Comparison of ENCODE assay signal across 16 cellular contexts in genomic region chr16:1037023-1037933, GRCh38. TPM values are rescaled to one million over a fixed set of nuclear protein-coding genes. Genes with fewer than 3 reads are reported as not detected.
DNase-seq lines count a peak whose midpoint lies in the region; ATAC-seq, FAIRE-seq and TF ChIP-seq lines count a peak whose summit lies in the region.
"Had no signal": no experiment of that assay in that cellular context is flagged by ENCODE, and none has a peak within 500 bp of the region (broad histone marks: within the 10 kb centered on the region; RNA-seq: fewer than 3 reads in every experiment).

No MANE protein-coding gene starts in this region.

- CTCF ChIA-PET in A549 (lab: Yijun Ruan, JAX): interaction anchor here (0.6 to 14.4 kb wide), 4 partner anchors 10 to 64 kb away, joined by 3 to 153 read pairs (median 6); no protein-coding TSS in a partner anchor
- CTCF ChIA-PET in activated CD4-positive, alpha-beta memory T cell treated with anti-CD3 and anti-CD28 coated beads, Interleukin-2, amount 10 ng/mL, durations not matched to agents 7 days and 5 days (lab: Charles Lee): no interaction called here

- no peaks in the 10 kb centered on the region for H4K20me1 ChIP-seq in hepatocyte (ENCODE audit: insufficient read depth, poor library complexity, severe bottlenecking)

- H3K4me2 ChIP-seq in A549 (peak overlapping the region; percentile 42), hepatocyte (peak overlapping the region; percentile 27)

- H3K36me3 ChIP-seq in hepatocyte (replicated peaks; ENCODE audit: insufficient read depth, low read depth): no peaks in the 10 kb centered on the region
- H3K36me3 ChIP-seq: tibial nerve had no signal

- ATAC-seq in A549: peak; percentile 69 to 77; a peak in 5 of 6 replicates
- no peak for ATAC-seq in HG03432 (IDR thresholded peaks at IDR 0.05; ENCODE audit: unreplicated experiment)
- no peak for ATAC-seq in HG03442 (IDR thresholded peaks at IDR 0.05; ENCODE audit: unreplicated experiment)
- ATAC-seq: right cardiac atrium had no signal

- POLR2A ChIA-PET in A549 (lab: Yijun Ruan, JAX): no interaction called here
- POLR2A ChIA-PET in activated CD4-positive, alpha-beta memory T cell treated with anti-CD3 and anti-CD28 coated beads, Interleukin-2, amount 10 ng/mL, durations not matched to agents 7 days and 5 days (lab: Charles Lee): no interaction called here

- no peaks in the 10 kb centered on the region for H3K4me1 Mint-ChIP-seq in activated CD4-positive, alpha-beta memory T cell treated with anti-CD3 and anti-CD28 coated beads, Interleukin-2, amount 10 ng/mL, durations not matched to agents 7 days and 5 days
- H3K4me1 Mint-ChIP-seq in glutamatergic neuron (ENCODE audit: low read depth, unreplicated experiment): no peaks in the 10 kb centered on the region

- DNase-seq in A549 (ENCODE audit: low read depth in 1 of 2, low spot score in 1 of 2): no peak
- DNase-seq in HPDE6-E6E7 (ENCODE audit: extremely low spot score): peak; percentile 32
- peak; percentile 54 for DNase-seq in T1000 (lab: John Stamatoyannopoulos, UW)
- peak; percentile 70 for DNase-seq in hepatocyte (ENCODE audit: low spot score)
- no peak for DNase-seq in activated CD4-positive, alpha-beta memory T cell treated with anti-CD3 and anti-CD28 coated beads, Interleukin-2, amount 10 ng/mL, durations not matched to agents 7 days and 5 days
- no peak for DNase-seq in glutamatergic neuron
- DNase-seq: AML-193; amniotic stem cell; effector memory CD4-positive, alpha-beta T cell; GOT3; NCI-H524 had no signal

- H3K4me1 ChIP-seq in A549: peaks cover 10% of the 10 kb centered on the region
- H3K4me1 ChIP-seq in hepatocyte (ENCODE audit: insufficient read depth): peaks cover 19% of the 10 kb centered on the region
- H3K4me1 ChIP-seq: tibial nerve had no signal

- TF ChIP-seq CTCF in A549 (IDR thresholded peaks at IDR 0.05) (no peak), hepatocyte (IDR thresholded peaks at IDR 0.05; ENCODE audit: poor library complexity) (no peak), glutamatergic neuron (IDR thresholded peaks at IDR 0.05; ENCODE audit: partially characterized antibody, unreplicated experiment) (no peak)

- 55% methylated on average over 19 of the region's 33 CpGs for WGBS in A549 (ENCODE audit: missing lambda C conversion rate)
- WGBS in hepatocyte (ENCODE audit: low lambda C conversion rate, missing lambda C conversion rate): 40% methylated on average over 27 of the region's 33 CpGs

- no peak for TF ChIP-seq POLR2A in A549 (IDR thresholded peaks at IDR 0.05; ENCODE audit: low read length)

- H3K27me3 Mint-ChIP-seq in activated CD4-positive, alpha-beta memory T cell treated with anti-CD3 and anti-CD28 coated beads, Interleukin-2, amount 10 ng/mL, durations not matched to agents 7 days and 5 days: no peaks in the 10 kb centered on the region
- H3K27me3 Mint-ChIP-seq in glutamatergic neuron (ENCODE audit: unreplicated experiment): peaks cover 4% of the 10 kb centered on the region

- no peaks in the 10 kb centered on the region for H3K9me2 ChIP-seq in hepatocyte (replicated peaks; ENCODE audit: insufficient read depth)

- H3K4me3 ChIP-seq in A549: no peak overlapping the region
- H3K4me3 ChIP-seq in hepatocyte: no peak overlapping the region
- H3K4me3 ChIP-seq: tibial nerve had no signal

- H3K4me3 Mint-ChIP-seq in activated CD4-positive, alpha-beta memory T cell treated with anti-CD3 and anti-CD28 coated beads, Interleukin-2, amount 10 ng/mL, durations not matched to agents 7 days and 5 days: no peak overlapping the region
- no peak overlapping the region for H3K4me3 Mint-ChIP-seq in glutamatergic neuron (ENCODE audit: unreplicated experiment)
- H3K4me3 Mint-ChIP-seq: T-helper 1 cell treated with Interleukin-12 subunit alpha and Interleukin-12 subunit beta and Interleukin-4 antibody, amounts not matched to agents 30 μg/mL and 1 μg/mL, for 36 hours had no signal

- TF ChIP-seq EP300 in A549 (IDR thresholded peaks at IDR 0.05): no peak

- H3K9me3 ChIP-seq in A549 (no peaks in the 10 kb centered on the region), hepatocyte (ENCODE audit: low read depth) (no peaks in the 10 kb centered on the region)

- FAIRE-seq in A549 (lab: Jason Lieb, UNC): no peak

- H3K27me3 ChIP-seq in hepatocyte: no peaks in the 10 kb centered on the region

- no peak overlapping the region for H2AFZ ChIP-seq in hepatocyte

- H3K79me2 ChIP-seq in hepatocyte: no peaks in the 10 kb centered on the region

- TF ChIP-seq RAD21 in A549 (conservative IDR thresholded peaks at IDR 0.05 in 1 of 2, IDR thresholded peaks at IDR 0.05 in 1 of 2): no peak

- H3K27ac Mint-ChIP-seq in activated CD4-positive, alpha-beta memory T cell treated with anti-CD3 and anti-CD28 coated beads, Interleukin-2, amount 10 ng/mL, durations not matched to agents 7 days and 5 days: no peak overlapping the region
- no peak overlapping the region for H3K27ac Mint-ChIP-seq in glutamatergic neuron (ENCODE audit: unreplicated experiment)
- H3K27ac Mint-ChIP-seq: T-helper 1 cell treated with Interleukin-12 subunit alpha and Interleukin-12 subunit beta and Interleukin-4 antibody, amounts not matched to agents 30 μg/mL and 1 μg/mL, for 36 hours had no signal

- no peaks in the 10 kb centered on the region for H3K36me3 Mint-ChIP-seq in activated CD4-positive, alpha-beta memory T cell treated with anti-CD3 and anti-CD28 coated beads, Interleukin-2, amount 10 ng/mL, durations not matched to agents 7 days and 5 days (ENCODE audit: low read depth)
- peaks cover 6% of the 10 kb centered on the region for H3K36me3 Mint-ChIP-seq in glutamatergic neuron (ENCODE audit: unreplicated experiment)

- H3K9me3 Mint-ChIP-seq in activated CD4-positive, alpha-beta memory T cell treated with anti-CD3 and anti-CD28 coated beads, Interleukin-2, amount 10 ng/mL, durations not matched to agents 7 days and 5 days: no peaks in the 10 kb centered on the region
- H3K9me3 Mint-ChIP-seq in glutamatergic neuron (ENCODE audit: unreplicated experiment): peaks cover 7% of the 10 kb centered on the region
- H3K9me3 Mint-ChIP-seq: T-helper 1 cell treated with Interleukin-12 subunit alpha and Interleukin-12 subunit beta and Interleukin-4 antibody, amounts not matched to agents 30 μg/mL and 1 μg/mL, for 36 hours had no signal

- H3K27ac ChIP-seq in A549 (peak overlapping the region in 1 of 2 experiments; percentile 55; a peak in 3 of 6 replicates), hepatocyte (no peak overlapping the region)
- H3K27ac ChIP-seq: tibial nerve had no signal

TF ChIP-seq in A549, 52 proteins besides CTCF, POLR2A, EP300 and RAD21:
- TF ChIP-seq CEBPB (IDR thresholded peaks at IDR 0.05) (no peak), GATA3 (IDR thresholded peaks at IDR 0.05; ENCODE audit: borderline replicate concordance) (no peak), FOSL2 (IDR thresholded peaks at IDR 0.05) (no peak), FOSL2 (CRISPR knock-in tag; IDR thresholded peaks at IDR 0.05) (peak; percentile 69)

RNA-seq across cellular contexts. Expression of gene SSTR5, which starts 35.3 kb away (rescaled TPM):
- 0.08 TPM in 1 of 2 replicates, not detected in the other for polyA plus RNA-seq in A549 (2011; rRNA removed)
- 0.09 TPM in 1 of 2 replicates, not detected in the other for polyA plus RNA-seq in A549 (2012; cell fraction: cytosol; rRNA removed)
- 0.09 and 0.17 TPM in 2 replicates for polyA plus RNA-seq in A549 (2012; cell fraction: nucleus; rRNA removed)
- 0.06 TPM in 1 of 3 replicates, not detected in the others for polyA plus RNA-seq in A549 (2017; fragmentation: RNase III; extraction: RNeasy Plus Mini Kit Qiagen cat#74134 plus additional on column Dnase treatment)
- polyA minus RNA-seq in A549 (2011; rRNA and poly(A)+ RNA removed): not detected in 2 replicates
- total RNA-seq in hepatocyte: 0.77 TPM in 1 of 2 replicates, not detected in the other
- polyA plus RNA-seq in hepatocyte: 1.3 TPM in 1 of 2 replicates, not detected in the other
- total RNA-seq in activated CD4-positive, alpha-beta memory T cell treated with anti-CD3 and anti-CD28 coated beads, Interleukin-2, amount 10 ng/mL, durations not matched to agents 7 days and 5 days: not detected
- total RNA-seq in glutamatergic neuron (ENCODE audit: unreplicated experiment): 1.3 TPM
- total RNA-seq: tibial nerve had no signal

RNA-seq across cellular contexts. Expression of gene SOX8, which starts 55.7 kb away (rescaled TPM):
- polyA plus RNA-seq in A549 (2011; rRNA removed) (0.06 and 0.07 TPM in 2 replicates), A549 (2017; fragmentation: RNase III; extraction: RNeasy Plus Mini Kit Qiagen cat#74134 plus additional on column Dnase treatment) (0.12 to 0.22 TPM (median 0.14 TPM) in 3 replicates), hepatocyte (3.8 and 4.7 TPM in 2 replicates)
- 0.15 and 0.26 TPM in 2 replicates for polyA plus RNA-seq in A549 (2012; cell fraction: cytosol; rRNA removed)
- 0.31 and 0.41 TPM in 2 replicates for polyA plus RNA-seq in A549 (2012; cell fraction: nucleus; rRNA removed)
- not detected in 2 replicates for polyA minus RNA-seq in A549 (2011; rRNA and poly(A)+ RNA removed)
- total RNA-seq in hepatocyte (2.7 and 3.8 TPM in 2 replicates), glutamatergic neuron (ENCODE audit: unreplicated experiment) (7.0 TPM)
- total RNA-seq in activated CD4-positive, alpha-beta memory T cell treated with anti-CD3 and anti-CD28 coated beads, Interleukin-2, amount 10 ng/mL, durations not matched to agents 7 days and 5 days: under 1 TPM; 0.10 to 0.13 TPM

RNA-seq across cellular contexts. Expression of gene C1QTNF8, which starts 58.8 kb away (rescaled TPM):
- not detected in 2 replicates for polyA plus RNA-seq in A549 (2011; rRNA removed)
- polyA plus RNA-seq in A549 (2012; cell fraction: cytosol; rRNA removed): not detected in 2 replicates
- not detected in 2 replicates for polyA plus RNA-seq in A549 (2012; cell fraction: nucleus; rRNA removed)
- polyA plus RNA-seq in A549 (2017; fragmentation: RNase III; extraction: RNeasy Plus Mini Kit Qiagen cat#74134 plus additional on column Dnase treatment): not detected in 3 replicates
- polyA minus RNA-seq in A549 (2011; rRNA and poly(A)+ RNA removed): not detected in 2 replicates
- not detected in 2 replicates for total RNA-seq in hepatocyte
- polyA plus RNA-seq in hepatocyte: 0.10 TPM in 1 of 2 replicates, not detected in the other
- not detected for total RNA-seq in activated CD4-positive, alpha-beta memory T cell treated with anti-CD3 and anti-CD28 coated beads, Interleukin-2, amount 10 ng/mL, durations not matched to agents 7 days and 5 days
- not detected for total RNA-seq in glutamatergic neuron (ENCODE audit: unreplicated experiment)
- total RNA-seq: tibial nerve had no signal

Comparison
In these comparisons a context has a peak if more than half of its experiments do, and no peak if none do; other contexts are left out.
1. ATAC-seq: peak in A549 (2 of 2); none in HG03432 (single experiment) and HG03442 (single experiment).
2. DNase-seq: peak in HPDE6-E6E7 (single experiment), T1000 (single experiment) and hepatocyte (single experiment); none in A549 (0 of 2), activated CD4-positive, alpha-beta memory T cell treated with anti-CD3 and anti-CD28 coated beads, Interleukin-2, amount 10 ng/mL, durations not matched to agents 7 days and 5 days (single experiment) and glutamatergic neuron (single experiment).